In the genomic region with DNA sequence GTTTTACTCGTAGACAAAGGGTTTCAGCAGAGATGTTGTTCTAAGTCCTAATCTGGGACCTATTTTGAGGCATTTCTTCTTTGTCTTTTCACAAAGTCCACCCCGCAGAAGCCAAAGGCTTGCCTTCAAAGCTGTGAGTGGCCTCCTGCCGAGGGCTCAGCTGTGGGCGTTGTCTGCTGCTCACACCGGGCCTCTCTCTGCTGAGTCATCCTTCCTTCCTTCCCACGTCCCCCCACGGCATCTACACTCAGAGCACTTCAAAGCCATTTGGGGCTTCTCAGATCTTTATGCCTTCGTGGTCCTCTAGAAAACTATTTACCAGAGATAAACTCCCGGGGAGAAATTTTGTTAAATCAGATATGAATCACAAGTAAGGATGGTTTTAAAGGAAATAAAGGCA, we compare ENCODE assay signal across 1 cellular context.
TF ChIP-seq lines count a peak whose summit lies in the region.

No MANE protein-coding gene starts in this region.

TF ChIP-seq in K562, 482 proteins besides CTCF, POLR2A, EP300 and RAD21 (continued from another document):
- TF ChIP-seq HMBOX1 (IDR thresholded peaks at IDR 0.05) (no peak), PCBP2 (IDR thresholded peaks at IDR 0.05; ENCODE audit: low read depth, low read length, poor library complexity, severe bottlenecking) (no peak), CBX1 (IDR thresholded peaks at IDR 0.05; ENCODE audit: low read depth) (0 out of 2 replicates have a peak, but pooled peaks have one; percentile 47), ARID1B (IDR thresholded peaks at IDR 0.05) (peak; percentile 55), LEF1 (IDR thresholded peaks at IDR 0.05) (peak; percentile 43; the same call in 1 of the 2 replicates), NFIC (IDR thresholded peaks at IDR 0.05) (no peak), NFE2 (IDR thresholded peaks at IDR 0.05; ENCODE audit: low read depth) (peak; percentile 97), CREM (IDR thresholded peaks at IDR 0.05; ENCODE audit: low read depth) (0 out of 2 replicates have a peak, but pooled peaks have one; percentile 9), OTX1 (CRISPR knock-in tag; IDR thresholded peaks at IDR 0.05) (no peak), RUNX1 (IDR thresholded peaks at IDR 0.05; ENCODE audit: low read depth) (no peak), CBFA2T3 (IDR thresholded peaks at IDR 0.05) (peak; percentile 43), CBX3 (IDR thresholded peaks at IDR 0.05; ENCODE audit: borderline replicate concordance in 1 of 2, low read length in 2 of 2) (peak in 1 of 2 experiments; percentile 69; a peak in 1 of 3 replicates), TOE1 (IDR thresholded peaks at IDR 0.05; ENCODE audit: borderline replicate concordance) (no peak), TOE1 (CRISPR knock-in tag; IDR thresholded peaks at IDR 0.05; ENCODE audit: borderline replicate concordance, low read depth) (no peak), SIN3B (IDR thresholded peaks at IDR 0.05; ENCODE audit: low read depth) (no peak), TEAD4 (IDR thresholded peaks at IDR 0.05; ENCODE audit: low read length) (0 out of 2 replicates have a peak, but pooled peaks have one; percentile 19), TEAD4 (CRISPR knock-in tag; IDR thresholded peaks at IDR 0.05; ENCODE audit: borderline replicate concordance) (no peak), TGIF2 (CRISPR knock-in tag; IDR thresholded peaks at IDR 0.05) (no peak), DIDO1 (tag; IDR thresholded peaks at IDR 0.05; ENCODE audit: low read depth) (no peak), ZNF316 (IDR thresholded peaks at IDR 0.05) (peak; percentile 97), EHMT2 (IDR thresholded peaks at IDR 0.05) (no peak), EGR1 (conservative IDR thresholded peaks at IDR 0.05) (peak; percentile 83), TCFL5 (CRISPR knock-in tag; conservative IDR thresholded peaks at IDR 0.05) (no peak), CTBP1 (IDR thresholded peaks at IDR 0.05; ENCODE audit: borderline replicate concordance) (no peak), HNRNPH1 (optimal IDR thresholded peaks at IDR 0.05; ENCODE audit: low read depth, low read length) (no peak), KLF13 (tag; IDR thresholded peaks at IDR 0.05; ENCODE audit: borderline replicate concordance, low read depth) (peak; percentile 30; the same call in 1 of the 2 replicates), RBFOX2 (IDR thresholded peaks at IDR 0.05; ENCODE audit: low read depth, low read length) (no peak), MAFF (IDR thresholded peaks at IDR 0.05; ENCODE audit: low read length) (peak; percentile 82)
